14 cellular contexts compared by ENCODE assay signal in the genomic region with DNA sequence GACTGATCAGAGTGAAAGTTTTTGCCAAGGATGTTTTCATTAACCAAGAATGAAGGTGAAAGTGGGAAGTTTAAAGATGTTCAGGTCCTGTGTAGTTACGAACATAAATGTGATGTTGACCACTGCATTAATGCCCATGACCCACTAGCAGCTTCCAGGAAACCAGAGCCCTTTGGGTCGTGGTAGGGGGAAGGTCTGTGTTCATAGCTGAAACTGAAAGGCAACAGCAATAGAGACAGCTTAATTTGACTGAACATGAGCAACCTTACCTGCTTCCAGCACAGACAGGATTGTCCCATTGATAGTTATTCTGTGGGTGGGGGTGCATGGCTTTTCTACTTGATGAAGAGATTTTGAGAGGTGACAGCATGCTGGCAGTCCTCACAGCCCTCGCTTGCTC. TPM values are rescaled to one million over a fixed set of nuclear protein-coding genes. Genes with fewer than 3 reads are reported as not detected.
A peak's percentile ranks its signal among the peaks of the same experiment; 100 is the strongest.
DNase-seq lines count a peak whose midpoint lies in the region; ATAC-seq, FAIRE-seq and TF ChIP-seq lines count a peak whose summit lies in the region.
"Had no signal": no experiment of that assay in that cellular context is flagged by ENCODE, and none has a peak within 500 bp of the region (broad histone marks: within the 10 kb centered on the region; RNA-seq: fewer than 3 reads in every experiment).

No MANE protein-coding gene starts in this region.

- H3K9ac ChIP-seq in astrocyte (ENCODE audit: low read length), result no peak overlapping the region

- intact Hi-C loops in OCI-LY7 (cut with micrococcal nuclease; ENCODE audit: unreplicated experiment), result no loop called here

- 66 to 78% methylated on average over 1 to 2 of the region's 3 CpGs for WGBS in gastroesophageal sphincter (ENCODE audit: low coverage in 1 of 2), 2 donors

- H3K4me1 ChIP-seq in astrocyte (ENCODE audit: insufficient read depth, low read length) (peaks cover 8% of the 10 kb centered on the region), gastroesophageal sphincter (peaks cover 7 to 93% (median 12%) of the 10 kb centered on the region in 3 donors), OCI-LY7 (ENCODE audit: insufficient read depth, low read length, poor library complexity, severe bottlenecking) (no peaks in the 10 kb centered on the region)

- no peak for FAIRE-seq in astrocyte (lab: Jason Lieb, UNC)
- FAIRE-seq: A549 had no signal

- no peaks in the 10 kb centered on the region for H3K9me2 ChIP-seq in OCI-LY7 (ENCODE audit: insufficient read depth, low read length)

- no peak for TF ChIP-seq EP300 in gastroesophageal sphincter (IDR thresholded peaks at IDR 0.05)

- H3K4me3 Mint-ChIP-seq in activated CD8-positive, alpha-beta memory T cell treated with anti-CD3 and anti-CD28 coated beads, Interleukin-2, amount 10 ng/mL, durations not matched to agents 7 days and 5 days, result no peak overlapping the region
- H3K4me3 Mint-ChIP-seq in astrocyte (ENCODE audit: unreplicated experiment), result no peak overlapping the region

- H3K9me3 ChIP-seq in astrocyte (ENCODE audit: insufficient read depth, low read depth, low read length) (no peaks in the 10 kb centered on the region), gastroesophageal sphincter (no peaks in the 10 kb centered on the region), OCI-LY7 (ENCODE audit: low read length) (no peaks in the 10 kb centered on the region)
- H3K9me3 ChIP-seq: A549 had no signal

- no peak overlapping the region for H2AFZ ChIP-seq in astrocyte (ENCODE audit: low read depth, low read length)
- H2AFZ ChIP-seq in OCI-LY7 (ENCODE audit: low read length), result no peak overlapping the region

- peaks cover 52% of the 10 kb centered on the region for H3K4me1 Mint-ChIP-seq in activated CD8-positive, alpha-beta memory T cell treated with anti-CD3 and anti-CD28 coated beads, Interleukin-2, amount 10 ng/mL, durations not matched to agents 7 days and 5 days
- peaks cover 19% of the 10 kb centered on the region for H3K4me1 Mint-ChIP-seq in astrocyte (ENCODE audit: low read depth, unreplicated experiment)

- no peak for ATAC-seq in activated CD8-positive, alpha-beta memory T cell treated with anti-CD3 and anti-CD28 coated beads, Interleukin-2, amount 10 ng/mL, durations not matched to agents 7 days and 5 days
- ATAC-seq in HG02759 (IDR thresholded peaks at IDR 0.05; ENCODE audit: unreplicated experiment) (peak; percentile 48), gastroesophageal sphincter (no peak)
- ATAC-seq: T-cell had no signal

- H3K36me3 Mint-ChIP-seq in activated CD8-positive, alpha-beta memory T cell treated with anti-CD3 and anti-CD28 coated beads, Interleukin-2, amount 10 ng/mL, durations not matched to agents 7 days and 5 days, result peaks cover 34% of the 10 kb centered on the region
- H3K36me3 Mint-ChIP-seq in astrocyte (ENCODE audit: low read depth, unreplicated experiment), result peaks cover 12% of the 10 kb centered on the region

- no TSS peak for BruUV-seq in OCI-LY7 (replicated peaks; lab: Mats Ljungman, UMichigan)

- no peak overlapping the region for H3K4me3 ChIP-seq in astrocyte (ENCODE audit: insufficient read depth, low read depth, low read length)
- H3K4me3 ChIP-seq in retinal pigment epithelial cell (ENCODE audit: low read length), result peak overlapping the region; percentile 21
- H3K4me3 ChIP-seq in gastroesophageal sphincter, result no peak overlapping the region
- no peak overlapping the region for H3K4me3 ChIP-seq in OCI-LY7 (ENCODE audit: low read depth, low read length, poor library complexity, severe bottlenecking)
- H3K4me3 ChIP-seq: A549 had no signal

- H3K27ac Mint-ChIP-seq in activated CD8-positive, alpha-beta memory T cell treated with anti-CD3 and anti-CD28 coated beads, Interleukin-2, amount 10 ng/mL, durations not matched to agents 7 days and 5 days, result peak overlapping the region; percentile 24
- H3K27ac Mint-ChIP-seq in astrocyte (ENCODE audit: unreplicated experiment), result no peak overlapping the region
- H3K27ac Mint-ChIP-seq: progenitor cell of endocrine pancreas had no signal

- peaks cover 76% of the 10 kb centered on the region for H4K20me1 ChIP-seq in astrocyte (ENCODE audit: insufficient read depth, low read length)
- peaks cover 23% of the 10 kb centered on the region; the same call in 1 of the 2 replicates for H4K20me1 ChIP-seq in OCI-LY7 (ENCODE audit: insufficient read depth, low read length)

- H3K4me2 ChIP-seq in astrocyte (ENCODE audit: low read length) (peak overlapping the region; percentile 33), OCI-LY7 (ENCODE audit: low read length) (no peak overlapping the region)
- H3K4me2 ChIP-seq: A549 had no signal

- TF ChIP-seq CTCF in astrocyte (IDR thresholded peaks at IDR 0.05; ENCODE audit: insufficient read depth, low read depth, low read length), result no peak
- no peak for TF ChIP-seq CTCF in retinal pigment epithelial cell (conservative IDR thresholded peaks at IDR 0.05; ENCODE audit: low read depth, low read length)
- TF ChIP-seq CTCF in gastroesophageal sphincter (IDR thresholded peaks at IDR 0.05), result no peak
- TF ChIP-seq CTCF in OCI-LY7 (conservative IDR thresholded peaks at IDR 0.05; ENCODE audit: low read length), result no peak

- POLR2A ChIA-PET in OCI-LY7 (lab: Charles Lee), result interaction anchor here (0.6 kb wide), 1 partner anchor 757 kb away, joined by 5 read pairs; no protein-coding TSS in a partner anchor

- no peak for DNase-seq in activated CD8-positive, alpha-beta memory T cell treated with anti-CD3 and anti-CD28 coated beads, Interleukin-2, amount 10 ng/mL, durations not matched to agents 7 days and 5 days
- DNase-seq in activated CD8-positive, alpha-beta memory T cell treated with anti-CD3 and anti-CD28 coated beads for 24 hours, result no peak
- DNase-seq in astrocyte (ENCODE audit: low read depth) (no peak), retinal pigment epithelial cell (ENCODE audit: low read depth) (no peak), OCI-LY7 (ENCODE audit: low spot score) (no peak), NCI-H82 (lab: John Stamatoyannopoulos, UW) (no peak)
- DNase-seq: NCI-H2029; stimulated activated CD4-positive, alpha-beta T cell treated with anti-CD3 and anti-CD28 coated beads, Interleukin-12 subunit alpha, Interleukin-12 subunit beta, amount 100 ng/mL, for 4 hours; T-cell had no signal

- H3K79me2 ChIP-seq in astrocyte (ENCODE audit: insufficient read depth, low read length) (peaks cover 94% of the 10 kb centered on the region), OCI-LY7 (ENCODE audit: insufficient read depth, low read depth, low read length) (peaks cover 84% of the 10 kb centered on the region)

- H3K27me3 ChIP-seq in astrocyte (ENCODE audit: insufficient read depth, low read length), result no peaks in the 10 kb centered on the region
- H3K27me3 ChIP-seq in gastroesophageal sphincter, result no peaks in the 10 kb centered on the region

- H3K27me3 Mint-ChIP-seq in activated CD8-positive, alpha-beta memory T cell treated with anti-CD3 and anti-CD28 coated beads, Interleukin-2, amount 10 ng/mL, durations not matched to agents 7 days and 5 days, result no peaks in the 10 kb centered on the region
- H3K27me3 Mint-ChIP-seq in astrocyte (ENCODE audit: low read depth, unreplicated experiment), result no peaks in the 10 kb centered on the region
- H3K27me3 Mint-ChIP-seq: progenitor cell of endocrine pancreas, T-cell had no signal

- no peaks in the 10 kb centered on the region for H3K9me3 Mint-ChIP-seq in activated CD8-positive, alpha-beta memory T cell treated with anti-CD3 and anti-CD28 coated beads, Interleukin-2, amount 10 ng/mL, durations not matched to agents 7 days and 5 days (ENCODE audit: low read depth)
- H3K9me3 Mint-ChIP-seq in astrocyte (ENCODE audit: unreplicated experiment), result no peaks in the 10 kb centered on the region
- H3K9me3 Mint-ChIP-seq: T-cell had no signal

- H3K27ac ChIP-seq in astrocyte (ENCODE audit: low read depth, low read length) (no peak overlapping the region), gastroesophageal sphincter (peak overlapping the region in 2 of 4 donors; percentile 1 to 24), OCI-LY7 (ENCODE audit: low read depth, low read length, poor library complexity, severe bottlenecking) (no peak overlapping the region)
- H3K27ac ChIP-seq: A549, epithelial cell of prostate had no signal

- TF ChIP-seq POLR2A in gastroesophageal sphincter (IDR thresholded peaks at IDR 0.05), result no peak

- H3K36me3 ChIP-seq in astrocyte (ENCODE audit: insufficient read depth, low read length) (peaks cover 7% of the 10 kb centered on the region), gastroesophageal sphincter (peaks cover 0 to 7% of the 10 kb centered on the region in 2 donors), OCI-LY7 (ENCODE audit: insufficient read depth, low read length) (peaks cover 31% of the 10 kb centered on the region)

- CTCF ChIA-PET in activated CD8-positive, alpha-beta memory T cell treated with anti-CD3 and anti-CD28 coated beads, Interleukin-2, amount 10 ng/mL, durations not matched to agents 7 days and 5 days (lab: Charles Lee), result no interaction called here
- CTCF ChIA-PET in OCI-LY7 (lab: Charles Lee; ENCODE audit: unreplicated experiment), result no interaction called here

RNA-seq across cellular contexts. Expression of a gene that starts 21.1 kb away (rescaled TPM):
- total RNA-seq in activated CD8-positive, alpha-beta memory T cell treated with anti-CD3 and anti-CD28 coated beads, Interleukin-2, amount 10 ng/mL, durations not matched to agents 7 days and 5 days, result 10 to 100 TPM; 88.5 to 89.9 TPM
- total RNA-seq in astrocyte (139 and 142 TPM in 2 replicates), gastroesophageal sphincter (100 to 1,000 TPM in 2 of 4 donors, 10 to 100 TPM in 2; 69.9 to 106 (median 93.9) TPM), OCI-LY7 (2022) (113 TPM in 2 replicates)
- 48.2 and 118 TPM in 2 replicates for total RNA-seq in OCI-LY7 (2014; rRNA removed; shearing (Covaris generic))
